Comparison of ENCODE assay signal across 29 cellular contexts in the genomic region with DNA sequence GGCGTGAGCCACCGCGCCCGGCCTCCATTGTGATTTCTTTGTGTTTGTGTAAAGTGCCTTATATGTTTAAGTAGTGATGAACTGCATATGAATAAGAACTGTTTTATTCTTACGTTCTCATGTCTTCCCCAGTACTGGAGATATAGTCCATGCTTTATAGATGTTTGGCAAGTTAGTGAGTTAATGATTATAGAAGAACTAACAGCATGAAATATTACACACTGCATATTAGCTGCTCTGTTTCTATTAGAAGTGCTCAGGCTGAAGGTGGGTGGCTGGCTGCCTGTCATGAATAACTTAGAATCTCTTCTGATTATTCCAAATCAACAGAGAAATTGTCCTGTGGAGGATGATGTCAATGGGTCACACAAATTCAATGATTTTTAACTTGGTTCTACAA.
"Had no signal": no experiment of that assay in that cellular context is flagged by ENCODE, and none has a peak within 500 bp of the region (broad histone marks: within the 10 kb centered on the region; RNA-seq: fewer than 3 reads in every experiment).

No MANE protein-coding gene starts in this region.

- H3K27ac ChIP-seq: adrenal gland, body of pancreas, brain microvascular endothelial cell, breast epithelium, WERI-Rb-1 had no signal

- DNase-seq: activated CD4-positive, alpha-beta T cell treated with anti-CD3 and anti-CD28 coated beads for 1 hour; activated CD4-positive, alpha-beta T cell treated with anti-CD3 and anti-CD28 coated beads for 36 hours; activated CD4-positive, alpha-beta T cell treated with anti-CD3 and anti-CD28 coated beads for 48 hours; activated CD4-positive, alpha-beta T cell treated with anti-CD3 and anti-CD28 coated beads, Interleukin-2, amount 10 ng/mL, durations not matched to agents 7 days and 5 days; activated CD4-positive, alpha-beta T cell treated with anti-CD3 and anti-CD28 coated beads, Interleukin-2, amount 50 U/mL, for 48 hours; activated CD4-positive, CD25-positive, alpha-beta regulatory T cell; activated CD8-positive, alpha-beta memory T cell treated with anti-CD3 and anti-CD28 coated beads, Interleukin-2, amount 50 U/mL, for 4 hours; activated CD8-positive, alpha-beta T cell treated with anti-CD3 and anti-CD28 coated beads for 36 hours; activated effector memory CD4-positive, alpha-beta T cell treated with anti-CD3 and anti-CD28 coated beads, Interleukin-2, amount 50 U/mL, for 16 hours; activated gamma-delta T cell treated with Interleukin-2 at 50 U/mL for 16 hours; activated naive CD4-positive, alpha-beta T cell; activated naive CD4-positive, alpha-beta T cell treated with anti-CD3 and anti-CD28 coated beads for 36 hours; activated naive CD4-positive, alpha-beta T cell treated with anti-CD3 and anti-CD28 coated beads, Interleukin-2, amount 50 U/mL, for 16 hours; activated naive CD8-positive, alpha-beta T cell treated with anti-CD3 and anti-CD28 coated beads for 36 hours; activated T-cell treated with anti-CD3 and anti-CD28 coated beads for 4 hours; activated T-cell treated with anti-CD3 and anti-CD28 coated beads, Interleukin-2, amount 50 U/mL, for 1 hour; activated T-cell treated with anti-CD3 and anti-CD28 coated beads, Interleukin-2, amount 50 U/mL, for 4 hours; activated T-cell treated with anti-CD3 and anti-CD28 coated beads, Interleukin-2, amount 50 U/mL, for 72 hours; adrenal gland; amniotic stem cell; aorta; body of pancreas; brain microvascular endothelial cell; central memory CD4-positive, alpha-beta T cell; T-helper 1 cell; T-helper 2 cell; T-helper 9 cell; WERI-Rb-1 had no signal
